In the genomic region with DNA sequence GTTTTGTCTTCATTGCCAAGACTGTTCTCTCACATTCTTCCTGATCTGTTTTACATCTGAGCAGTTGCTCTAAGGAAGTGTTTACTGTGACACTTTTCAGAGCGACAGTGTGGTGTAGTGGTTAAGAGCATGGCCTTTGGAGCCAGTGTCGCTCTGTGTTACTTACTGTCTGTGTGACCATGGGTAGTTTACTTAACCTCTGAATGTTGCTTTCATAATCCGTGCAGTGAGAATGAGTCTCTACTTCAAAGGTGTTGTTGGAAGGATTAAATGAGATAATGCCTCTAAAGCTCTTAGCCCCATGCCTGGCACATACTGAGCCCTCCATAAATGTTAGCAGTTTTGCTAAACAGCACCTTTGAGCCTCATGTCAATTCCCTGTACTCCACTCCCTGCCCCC, we compare ENCODE assay signal across 24 cellular contexts. TPM values are rescaled to one million over a fixed set of nuclear protein-coding genes. Genes with fewer than 3 reads are reported as not detected.
DNase-seq lines count a peak whose midpoint lies in the region; ATAC-seq, FAIRE-seq and TF ChIP-seq lines count a peak whose summit lies in the region.
"Had no signal": no experiment of that assay in that cellular context is flagged by ENCODE, and none has a peak within 500 bp of the region (broad histone marks: within the 10 kb centered on the region; RNA-seq: fewer than 3 reads in every experiment).

No MANE protein-coding gene starts in this region.

- H3K9me3 Mint-ChIP-seq in T-helper 1 cell treated with Interleukin-12 subunit alpha and Interleukin-12 subunit beta and Interleukin-4 antibody, amounts not matched to agents 30 μg/mL and 1 μg/mL, for 36 hours, result no peaks in the 10 kb centered on the region
- H3K9me3 Mint-ChIP-seq in stimulated activated naive CD8-positive, alpha-beta T cell treated with anti-CD3 and anti-CD28 coated beads, Interleukin-15, Interleukin-2, amounts not matched to agents 100 ng/mL and 50 ng/mL, for 24 hours, result no peaks in the 10 kb centered on the region
- H3K9me3 Mint-ChIP-seq: CD4-positive, CD25-positive, alpha-beta regulatory T cell had no signal

- H3K4me1 ChIP-seq in gastrocnemius medialis, result no peaks in the 10 kb centered on the region
- H3K4me1 ChIP-seq: colonic mucosa, tibial artery had no signal

- no peaks in the 10 kb centered on the region for H3K27me3 Mint-ChIP-seq in T-helper 1 cell treated with Interleukin-12 subunit alpha and Interleukin-12 subunit beta and Interleukin-4 antibody, amounts not matched to agents 30 μg/mL and 1 μg/mL, for 36 hours (ENCODE audit: low read depth)
- no peaks in the 10 kb centered on the region for H3K27me3 Mint-ChIP-seq in stimulated activated naive CD8-positive, alpha-beta T cell treated with anti-CD3 and anti-CD28 coated beads, Interleukin-15, Interleukin-2, amounts not matched to agents 100 ng/mL and 50 ng/mL, for 24 hours
- H3K27me3 Mint-ChIP-seq: CD4-positive, CD25-positive, alpha-beta regulatory T cell had no signal

- intact Hi-C loops in gastrocnemius medialis (cut with DNase I; ENCODE audit: low total_unique reads), result no loop called here

- peak overlapping the region; percentile 11 for H3K27ac Mint-ChIP-seq in T-helper 1 cell treated with Interleukin-12 subunit alpha and Interleukin-12 subunit beta and Interleukin-4 antibody, amounts not matched to agents 30 μg/mL and 1 μg/mL, for 36 hours
- peak overlapping the region; percentile 68 for H3K27ac Mint-ChIP-seq in stimulated activated naive CD8-positive, alpha-beta T cell treated with anti-CD3 and anti-CD28 coated beads, Interleukin-15, Interleukin-2, amounts not matched to agents 100 ng/mL and 50 ng/mL, for 24 hours

- peaks cover 33% of the 10 kb centered on the region for H3K4me1 Mint-ChIP-seq in T-helper 1 cell treated with Interleukin-12 subunit alpha and Interleukin-12 subunit beta and Interleukin-4 antibody, amounts not matched to agents 30 μg/mL and 1 μg/mL, for 36 hours (ENCODE audit: low read depth)
- H3K4me1 Mint-ChIP-seq in stimulated activated naive CD8-positive, alpha-beta T cell treated with anti-CD3 and anti-CD28 coated beads, Interleukin-15, Interleukin-2, amounts not matched to agents 100 ng/mL and 50 ng/mL, for 24 hours (ENCODE audit: low read depth), result peaks cover 39% of the 10 kb centered on the region

- no peak overlapping the region for H3K27ac ChIP-seq in gastrocnemius medialis
- H3K27ac ChIP-seq: colonic mucosa, GM23248, heart right ventricle, KMS-11, tibial artery had no signal

- no peak for TF ChIP-seq CTCF in gastrocnemius medialis (IDR thresholded peaks at IDR 0.05 in 4 of 5, conservative IDR thresholded peaks at IDR 0.05 in 1 of 5)

- no peaks in the 10 kb centered on the region for H3K27me3 ChIP-seq in gastrocnemius medialis
- H3K27me3 ChIP-seq: colonic mucosa, heart right ventricle, tibial artery had no signal

- H3K36me3 Mint-ChIP-seq in T-helper 1 cell treated with Interleukin-12 subunit alpha and Interleukin-12 subunit beta and Interleukin-4 antibody, amounts not matched to agents 30 μg/mL and 1 μg/mL, for 36 hours (ENCODE audit: low read depth), result peaks cover 78% of the 10 kb centered on the region
- peaks cover 99% of the 10 kb centered on the region for H3K36me3 Mint-ChIP-seq in stimulated activated naive CD8-positive, alpha-beta T cell treated with anti-CD3 and anti-CD28 coated beads, Interleukin-15, Interleukin-2, amounts not matched to agents 100 ng/mL and 50 ng/mL, for 24 hours (ENCODE audit: low read depth)

- DNase-seq in T-helper 1 cell, result no peak
- no peak for DNase-seq in stimulated activated naive CD8-positive, alpha-beta T cell treated with anti-CD3 and anti-CD28 coated beads, Interleukin-15, Interleukin-2, amounts not matched to agents 100 U/mL and 50 U/mL, for 24 hours
- no peak for DNase-seq in left lobe of liver (ENCODE audit: low spot score)
- DNase-seq in urothelium cell line (ENCODE audit: low spot score), result no peak
- no peak for DNase-seq in gastrocnemius medialis
- DNase-seq: 8988T; CD4-positive, CD25-positive, alpha-beta regulatory T cell; colonic mucosa; foreskin fibroblast; GM23248; heart right ventricle; MM.1S; NCI-H1436; NCI-H345; nucleus accumbens; SW 1271; tibial artery had no signal

- TF ChIP-seq POLR2A in gastrocnemius medialis (IDR thresholded peaks at IDR 0.05), result no peak

- FAIRE-seq in urothelium cell line (lab: Jason Lieb, UNC), result peak; percentile 5
- FAIRE-seq: GM12891, TTC549 had no signal

- H3K4me3 ChIP-seq in gastrocnemius medialis, result no peak overlapping the region
- H3K4me3 ChIP-seq: colonic mucosa, GM23248, heart right ventricle, tibial artery had no signal

- peaks cover 4 to 49% of the 10 kb centered on the region in 2 donors for H3K36me3 ChIP-seq in gastrocnemius medialis

- H3K9me3 ChIP-seq in gastrocnemius medialis, result no peaks in the 10 kb centered on the region
- H3K9me3 ChIP-seq: colonic mucosa, heart right ventricle, tibial artery had no signal

- no peak for ATAC-seq in stimulated activated naive CD8-positive, alpha-beta T cell treated with anti-CD3 and anti-CD28 coated beads, Interleukin-15, Interleukin-2, amounts not matched to agents 100 U/mL and 50 U/mL, for 24 hours
- peak; percentile 50 for ATAC-seq in left lobe of liver
- no peak for ATAC-seq in gastrocnemius medialis
- no peak for ATAC-seq in GM18870 (IDR thresholded peaks at IDR 0.05; ENCODE audit: unreplicated experiment)
- ATAC-seq: esophagus mucosa, heart right ventricle had no signal

- in situ Hi-C loops in gastrocnemius medialis (cut with MboI; ENCODE audit: low sequenced_read_pairs in 4 of 4), result no loop called here

- no peak overlapping the region for H3K4me3 Mint-ChIP-seq in T-helper 1 cell treated with Interleukin-12 subunit alpha and Interleukin-12 subunit beta and Interleukin-4 antibody, amounts not matched to agents 30 μg/mL and 1 μg/mL, for 36 hours
- no peak overlapping the region for H3K4me3 Mint-ChIP-seq in stimulated activated naive CD8-positive, alpha-beta T cell treated with anti-CD3 and anti-CD28 coated beads, Interleukin-15, Interleukin-2, amounts not matched to agents 100 ng/mL and 50 ng/mL, for 24 hours

RNA-seq across cellular contexts. Expression of a gene that starts 35.9 kb away (rescaled TPM):
- 0.55 TPM for total RNA-seq in left lobe of liver
- total RNA-seq in gastrocnemius medialis, result under 1 TPM in 3 of 4 donors, not detected in 1; 0.20 to 0.36 (median 0.35) TPM

RNA-seq across cellular contexts. Expression of a gene that starts 40.8 kb away (rescaled TPM):
- 36.4 TPM for total RNA-seq in left lobe of liver
- total RNA-seq in gastrocnemius medialis, result 100 to 1,000 TPM in 1 of 4 donors, 10 to 100 TPM in 3; 14.9 to 121 (median 47.5) TPM
